Comparison of ENCODE assay signal across 1 cellular context in genomic region chr9:83423815-83424707, GRCh38.
TF ChIP-seq lines count a peak whose summit lies in the region.

No MANE protein-coding gene starts in this region.

TF ChIP-seq in GM23338, 12 proteins besides CTCF, POLR2A, EP300 and RAD21 (continued from another document):
- TF ChIP-seq EZH2 (IDR thresholded peaks at IDR 0.05; ENCODE audit: low read depth, unreplicated experiment) = no peak
- TF ChIP-seq JUNB (IDR thresholded peaks at IDR 0.05; ENCODE audit: unreplicated experiment) = no peak
- no peak for TF ChIP-seq POLR2AphosphoS5 (IDR thresholded peaks at IDR 0.05; ENCODE audit: low read depth)
- no peak for TF ChIP-seq ZNF331 (CRISPR knock-in tag; IDR thresholded peaks at IDR 0.05; ENCODE audit: low read depth)
